In the genomic region with DNA sequence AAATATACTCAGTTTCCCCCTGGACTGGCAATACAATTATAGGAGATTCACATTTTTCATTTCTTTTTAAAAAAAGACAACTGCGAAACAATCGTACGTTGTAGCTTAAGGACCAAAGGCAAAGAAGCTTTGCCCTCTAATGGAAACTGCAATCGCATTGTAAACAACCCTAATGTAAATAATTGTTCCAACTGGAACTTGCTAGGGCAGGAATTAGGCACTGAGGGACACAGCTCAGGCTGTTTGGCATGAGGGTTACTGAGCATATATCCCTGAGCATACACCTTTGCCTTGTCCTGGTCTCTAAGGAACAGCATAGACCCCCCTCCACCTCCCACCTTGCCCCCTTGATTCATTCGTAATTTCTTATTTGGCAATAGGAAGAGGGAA, we compare ENCODE assay signal across 1 cellular context.
TF ChIP-seq lines count a peak whose summit lies in the region.

No MANE protein-coding gene starts in this region.

TF ChIP-seq in WTC11, 78 proteins besides CTCF, POLR2A, EP300 and RAD21 (continued from another document):
- TF ChIP-seq, protein P1, sequence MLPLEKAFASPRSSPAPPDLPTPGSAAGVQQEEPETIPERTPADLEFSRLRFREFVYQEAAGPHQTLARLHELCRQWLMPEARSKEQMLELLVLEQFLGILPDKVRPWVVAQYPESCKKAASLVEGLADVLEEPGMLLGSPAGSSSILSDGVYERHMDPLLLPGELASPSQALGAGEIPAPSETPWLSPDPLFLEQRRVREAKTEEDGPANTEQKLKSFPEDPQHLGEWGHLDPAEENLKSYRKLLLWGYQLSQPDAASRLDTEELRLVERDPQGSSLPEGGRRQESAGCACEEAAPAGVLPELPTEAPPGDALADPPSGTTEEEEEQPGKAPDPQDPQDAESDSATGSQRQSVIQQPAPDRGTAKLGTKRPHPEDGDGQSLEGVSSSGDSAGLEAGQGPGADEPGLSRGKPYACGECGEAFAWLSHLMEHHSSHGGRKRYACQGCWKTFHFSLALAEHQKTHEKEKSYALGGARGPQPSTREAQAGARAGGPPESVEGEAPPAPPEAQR (CRISPR knock-in tag; IDR thresholded peaks at IDR 0.05): no peak
- TF ChIP-seq, protein P2, sequence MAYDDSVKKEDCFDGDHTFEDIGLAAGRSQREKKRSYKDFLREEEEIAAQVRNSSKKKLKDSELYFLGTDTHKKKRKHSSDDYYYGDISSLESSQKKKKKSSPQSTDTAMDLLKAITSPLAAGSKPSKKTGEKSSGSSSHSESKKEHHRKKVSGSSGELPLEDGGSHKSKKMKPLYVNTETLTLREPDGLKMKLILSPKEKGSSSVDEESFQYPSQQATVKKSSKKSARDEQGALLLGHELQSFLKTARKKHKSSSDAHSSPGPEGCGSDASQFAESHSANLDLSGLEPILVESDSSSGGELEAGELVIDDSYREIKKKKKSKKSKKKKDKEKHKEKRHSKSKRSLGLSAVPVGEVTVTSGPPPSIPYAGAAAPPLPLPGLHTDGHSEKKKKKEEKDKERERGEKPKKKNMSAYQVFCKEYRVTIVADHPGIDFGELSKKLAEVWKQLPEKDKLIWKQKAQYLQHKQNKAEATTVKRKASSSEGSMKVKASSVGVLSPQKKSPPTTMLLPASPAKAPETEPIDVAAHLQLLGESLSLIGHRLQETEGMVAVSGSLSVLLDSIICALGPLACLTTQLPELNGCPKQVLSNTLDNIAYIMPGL (CRISPR knock-in tag; IDR thresholded peaks at IDR 0.05): no peak
TF ChIP-seq in WTC11: peak in this region for 0.
